8 cellular contexts compared by ENCODE assay signal in the genomic region with DNA sequence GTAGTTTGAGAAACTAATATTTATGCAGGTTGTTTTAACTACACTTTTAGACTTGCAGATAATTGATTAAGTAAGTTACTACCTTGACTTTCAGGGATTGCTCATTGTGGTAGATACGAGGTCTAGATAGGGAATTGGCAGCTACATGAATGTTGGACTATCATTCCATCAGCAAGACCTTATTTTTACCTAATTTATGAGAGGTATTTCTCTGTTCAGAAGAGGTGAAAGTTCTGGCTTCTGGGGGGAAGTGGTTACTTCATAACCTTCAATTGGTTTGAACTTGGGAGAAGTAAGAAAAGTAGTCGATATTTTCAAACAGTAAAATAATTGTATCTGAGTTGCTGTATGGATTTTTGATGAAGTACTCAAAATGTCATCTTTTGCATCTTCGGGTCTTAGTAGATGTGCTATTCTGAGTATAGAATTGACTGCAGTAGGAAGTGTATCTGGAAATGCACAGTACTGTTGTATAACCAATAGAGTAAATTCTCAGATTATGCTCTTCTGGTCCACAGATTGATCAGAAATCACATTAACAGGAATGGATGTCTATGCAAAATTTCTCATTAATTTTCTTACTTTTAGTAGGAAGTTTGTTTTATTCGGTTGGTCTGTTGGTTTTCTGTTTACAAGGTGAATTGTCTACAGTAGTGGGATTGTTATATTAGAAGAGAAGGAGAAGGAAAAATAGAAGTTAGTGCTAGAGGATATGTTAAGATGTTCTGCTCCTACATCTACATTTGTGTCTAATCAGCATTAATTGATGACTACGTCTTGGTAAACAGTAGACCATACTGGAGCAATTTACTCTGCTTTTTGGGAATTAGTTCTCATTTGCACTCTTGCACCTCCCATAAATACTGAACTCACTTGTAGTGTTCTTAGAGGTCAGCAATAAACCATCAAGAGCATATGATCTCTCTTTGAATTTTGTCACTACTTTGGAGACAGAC. TPM values are rescaled to one million over a fixed set of nuclear protein-coding genes. Genes with fewer than 3 reads are reported as not detected.
DNase-seq lines count a peak whose midpoint lies in the region; ATAC-seq, FAIRE-seq and TF ChIP-seq lines count a peak whose summit lies in the region.

No MANE protein-coding gene starts in this region.

- H4K20me1 ChIP-seq in H1 (replicated peaks in 1 of 2; ENCODE audit: control insufficient read depth in 1 of 2, insufficient read depth in 2 of 2, low read length in 2 of 2): no peaks in the 10 kb centered on the region

- TF ChIP-seq POLR2A in Peyer's patch (IDR thresholded peaks at IDR 0.05) (no peak), H1 (IDR thresholded peaks at IDR 0.05; ENCODE audit: control extremely low read depth in 1 of 2, low read depth in 2 of 2, low read length in 2 of 2) (no peak), GM18505 (IDR thresholded peaks at IDR 0.05; ENCODE audit: borderline replicate concordance, extremely low read depth, insufficient read depth, insufficient read length) (no peak)

- H3K14ac ChIP-seq in H1 (ENCODE audit: insufficient read length): no peak overlapping the region

- H3K4me3 ChIP-seq in Peyer's patch: peak overlapping the region in 2 of 4 donors; percentile 94 to 96
- no peak overlapping the region for H3K4me3 ChIP-seq in H1 (ENCODE audit: extremely low read depth in 1 of 4, insufficient read depth in 2 of 4, low read depth in 3 of 4, low read length in 4 of 4)
- H3K4me3 ChIP-seq in skeletal muscle satellite cell (ENCODE audit: low read length): peak overlapping the region; percentile 79

- H3K23me2 ChIP-seq in H1 (ENCODE audit: low read depth, low read length): peaks cover 5% of the 10 kb centered on the region; the same call in 1 of the 2 replicates

- H3K4me1 ChIP-seq in Peyer's patch (peaks cover 0 to 36% (median 9%) of the 10 kb centered on the region in 4 donors), H1 (replicated peaks in 1 of 4; ENCODE audit: control insufficient read depth in 3 of 4, insufficient read depth in 4 of 4, low read length in 3 of 4) (no peaks in the 10 kb centered on the region), skeletal muscle satellite cell (ENCODE audit: control insufficient read depth, insufficient read depth, low read length) (peaks cover 30% of the 10 kb centered on the region)

- H3K79me2 ChIP-seq in H1 (ENCODE audit: control insufficient read depth in 1 of 2, insufficient read depth in 2 of 2, low read length in 2 of 2): no peaks in the 10 kb centered on the region

- H3K9ac ChIP-seq in H1 (replicated peaks in 1 of 4; ENCODE audit: extremely low read depth in 1 of 4, low read depth in 3 of 4, low read length in 3 of 4) (no peak overlapping the region), skeletal muscle satellite cell (ENCODE audit: low read depth, low read length) (no peak overlapping the region)

- WGBS in H1 (ENCODE audit: extremely low coverage in 1 of 2, insufficient coverage in 1 of 2, insufficient read length in 1 of 2, insufficient replicate concordance in 2 of 2, low coverage in 1 of 2, low lambda C conversion rate in 2 of 2, missing lambda C conversion rate in 1 of 2), 2 experiments: 91% methylated on average over 5 of the region's 5 CpGs; no CpG with 5 or more reads in 1 of the 2 experiments

- no peak overlapping the region for H2BK20ac ChIP-seq in H1 (ENCODE audit: low read length)

- no peak for TF ChIP-seq CTCF in Peyer's patch (IDR thresholded peaks at IDR 0.05)
- no peak for TF ChIP-seq CTCF in H1 (IDR thresholded peaks at IDR 0.05; ENCODE audit: control extremely low read depth in 1 of 3, insufficient read depth in 1 of 3, low read depth in 1 of 3, low read length in 3 of 3)

- ATAC-seq in HG02973 (IDR thresholded peaks at IDR 0.05; ENCODE audit: unreplicated experiment): no peak
- ATAC-seq in GM18505 (IDR thresholded peaks at IDR 0.05; ENCODE audit: unreplicated experiment): no peak

- H3K9me3 ChIP-seq in Peyer's patch: no peaks in the 10 kb centered on the region
- no peaks in the 10 kb centered on the region for H3K9me3 ChIP-seq in H1 (ENCODE audit: insufficient read depth in 2 of 2, low read depth in 1 of 2, low read length in 1 of 2)
- H3K9me3 ChIP-seq in skeletal muscle satellite cell (replicated peaks; ENCODE audit: low read length): no peaks in the 10 kb centered on the region

- H2AFZ ChIP-seq in H1 (ENCODE audit: low read length): no peak overlapping the region

- no peak overlapping the region for H4K8ac ChIP-seq in H1 (ENCODE audit: extremely low read depth, insufficient read depth, low read length)

- no peak overlapping the region for H4K91ac ChIP-seq in H1 (replicated peaks; ENCODE audit: insufficient read length, low read length)

- peak overlapping the region; percentile 17 to 99 (median 96) for H3K27ac ChIP-seq in Peyer's patch
- no peak overlapping the region for H3K27ac ChIP-seq in H1 (ENCODE audit: low read depth, low read length)

- FAIRE-seq in H1 (lab: Jason Lieb, UNC): no peak

- TF ChIP-seq RAD21 in H1 (IDR thresholded peaks at IDR 0.05 in 1 of 2, conservative IDR thresholded peaks at IDR 0.05 in 1 of 2; ENCODE audit: low read depth in 2 of 2, low read length in 2 of 2): no peak

- no peak overlapping the region for H2BK12ac ChIP-seq in H1 (ENCODE audit: low read depth, low read length)

- H2BK120ac ChIP-seq in H1 (replicated peaks; ENCODE audit: low read depth, low read length): no peak overlapping the region

- H4K5ac ChIP-seq in H1 (ENCODE audit: insufficient read length, low read depth, low read length): no peak overlapping the region

- no peak overlapping the region for H2BK5ac ChIP-seq in H1 (ENCODE audit: low read depth, low read length)

- no peaks in the 10 kb centered on the region for H3K27me3 ChIP-seq in Peyer's patch
- H3K27me3 ChIP-seq in H1 (replicated peaks in 1 of 4; ENCODE audit: control insufficient read depth in 3 of 4, extremely low read depth in 1 of 4, insufficient read depth in 3 of 4, low read length in 3 of 4): peaks cover 0 to 6% (median 4%) of the 10 kb centered on the region in 4 experiments; a peak in 2 of 7 replicates
- no peaks in the 10 kb centered on the region for H3K27me3 ChIP-seq in skeletal muscle satellite cell (ENCODE audit: control insufficient read depth, insufficient read depth, low read length)

- H2BK15ac ChIP-seq in H1 (ENCODE audit: low read length): no peak overlapping the region

- H2AK5ac ChIP-seq in H1 (ENCODE audit: low read depth, low read length): no peak overlapping the region

- H3K4me2 ChIP-seq in H1 (ENCODE audit: insufficient read depth in 1 of 2, low read depth in 2 of 2, low read length in 2 of 2): no peak overlapping the region
- peak overlapping the region; percentile 79 for H3K4me2 ChIP-seq in skeletal muscle satellite cell (ENCODE audit: low read length)

- no peak overlapping the region for H3K23ac ChIP-seq in H1 (ENCODE audit: insufficient read length)

- H3K18ac ChIP-seq in H1 (ENCODE audit: extremely low read depth, low read length): no peak overlapping the region

- POLR2A ChIA-PET in H1 (lab: Charles Lee; ENCODE audit: partially characterized antibody): no interaction called here

- H3K56ac ChIP-seq in H1 (replicated peaks; ENCODE audit: insufficient read length, low read depth, low read length): no peak overlapping the region

- H3K4ac ChIP-seq in H1 (replicated peaks; ENCODE audit: insufficient read length, low read depth, low read length): no peak overlapping the region

- H3K36me3 ChIP-seq in Peyer's patch: no peaks in the 10 kb centered on the region
- H3K36me3 ChIP-seq in H1 (ENCODE audit: control insufficient read depth in 2 of 4, insufficient read depth in 4 of 4, low read length in 3 of 4): no peaks in the 10 kb centered on the region
- H3K36me3 ChIP-seq in skeletal muscle satellite cell (ENCODE audit: insufficient read depth, low read length): no peaks in the 10 kb centered on the region

- TF ChIP-seq EP300 in H1 (IDR thresholded peaks at IDR 0.05; ENCODE audit: borderline replicate concordance in 1 of 2, low read depth in 2 of 2, low read length in 2 of 2): no peak

- CTCF ChIA-PET in H1 (lab: Charles Lee; ENCODE audit: partially characterized antibody): interaction anchor here (0.6 kb wide), 1 partner anchor 294 kb away, joined by 3 read pairs; no protein-coding TSS in a partner anchor

- DNase-seq in NCI-H1092 treated with DMSO at 0.1 percent for 48 hours (lab: John Stamatoyannopoulos, UW): peak; percentile 65
- DNase-seq in NCI-H1092 (lab: John Stamatoyannopoulos, UW): no peak
- DNase-seq in Peyer's patch: no peak
- DNase-seq in H1 (ENCODE audit: low read depth in 1 of 2, low spot score in 2 of 2): no peak
- DNase-seq in anterior cingulate cortex (lab: John Stamatoyannopoulos, UW): no peak

- no peaks in the 10 kb centered on the region for H3K79me1 ChIP-seq in H1 (ENCODE audit: low read depth, low read length)

TF ChIP-seq in H1, 55 proteins besides CTCF, POLR2A, EP300 and RAD21:
- TF ChIP-seq CBX8 (IDR thresholded peaks at IDR 0.05; ENCODE audit: borderline replicate concordance, low read depth, low read length) (no peak), MAFK (IDR thresholded peaks at IDR 0.05; ENCODE audit: low read depth, low read length) (peak; percentile 69; the same call in 1 of the 2 replicates)

RNA-seq across cellular contexts. Expression of a gene that starts 3.0 kb away (rescaled TPM):
- 10 to 100 TPM; 20.7 to 58.6 (median 24.5) TPM for total RNA-seq in Peyer's patch
- 6.2 and 6.8 TPM in 2 replicates for total RNA-seq in H1 (2021; fragmentation: NEBNext Ultra II Directional; extraction: Animal tissue kit (Norgen Biotek cat#: 25700))
- polyA plus RNA-seq in H1 (2011; rRNA removed): 2.4 and 2.9 TPM in 2 replicates
- polyA plus RNA-seq in H1 (2011; cell fraction: cytosol; rRNA removed): 2.8 TPM
- 3.1 TPM for polyA plus RNA-seq in H1 (2011; cell fraction: nucleus; rRNA removed)
- polyA plus RNA-seq in H1 (2012, experiment 1 of 2): 4.7 to 5.3 TPM (median 5.0 TPM) in 4 replicates
- 2.0 TPM for polyA plus RNA-seq in H1 (2012, experiment 2 of 2)
- 3.2 TPM for polyA plus RNA-seq in H1 (2013, experiment 1 of 2)
- 3.7 TPM for polyA plus RNA-seq in H1 (2013, experiment 2 of 2)
- 4.4 and 6.4 TPM in 2 replicates for polyA minus RNA-seq in H1 (2011; rRNA and poly(A)+ RNA removed)
- polyA minus RNA-seq in H1 (2011; cell fraction: cytosol; rRNA and poly(A)+ RNA removed): 4.0 TPM
- polyA minus RNA-seq in H1 (2011; cell fraction: nucleus; rRNA and poly(A)+ RNA removed): 2.8 TPM
- 22.5 and 25.9 TPM in 2 replicates for total RNA-seq in skeletal muscle satellite cell (2012; rRNA removed)
